Comparison of ENCODE assay signal across 24 cellular contexts in genomic region chr15:80371924-80372323, GRCh38.
"Had no signal": no experiment of that assay in that cellular context is flagged by ENCODE, and none has a peak within 500 bp of the region (broad histone marks: within the 10 kb centered on the region; RNA-seq: fewer than 3 reads in every experiment).

No MANE protein-coding gene starts in this region.

- H3K4me2 ChIP-seq: SK-N-SH had no signal

- H3K9me2 ChIP-seq: SK-N-SH had no signal

- H3K9ac ChIP-seq: SK-N-SH had no signal

- H3K27ac ChIP-seq: HL-60 had no signal

- ATAC-seq: T-cell had no signal

- H3K9me3 ChIP-seq: SK-N-SH had no signal

- DNase-seq: KBM-7, MV-4-11, NCI-H1048, NCI-H1105, NCI-H1417, NCI-H1436 treated with DMSO at 0.1 percent for 48 hours, NCI-H1694, NCI-H1930, NCI-H2081, NCI-H2107, NCI-H2227 treated with DMSO at 0.1 percent for 48 hours, NCI-H446, NCI-H510A, NCI-H524 treated with DMSO at 0.1 percent for 48 hours, NCI-H69, NCI-H774, Right ventricle myocardium superior, RPMI8226, SK-N-SH, SW 1271, T-cell had no signal

- FAIRE-seq: HTR-8/SVneo, RCC 7860 had no signal
